In the genomic region with DNA sequence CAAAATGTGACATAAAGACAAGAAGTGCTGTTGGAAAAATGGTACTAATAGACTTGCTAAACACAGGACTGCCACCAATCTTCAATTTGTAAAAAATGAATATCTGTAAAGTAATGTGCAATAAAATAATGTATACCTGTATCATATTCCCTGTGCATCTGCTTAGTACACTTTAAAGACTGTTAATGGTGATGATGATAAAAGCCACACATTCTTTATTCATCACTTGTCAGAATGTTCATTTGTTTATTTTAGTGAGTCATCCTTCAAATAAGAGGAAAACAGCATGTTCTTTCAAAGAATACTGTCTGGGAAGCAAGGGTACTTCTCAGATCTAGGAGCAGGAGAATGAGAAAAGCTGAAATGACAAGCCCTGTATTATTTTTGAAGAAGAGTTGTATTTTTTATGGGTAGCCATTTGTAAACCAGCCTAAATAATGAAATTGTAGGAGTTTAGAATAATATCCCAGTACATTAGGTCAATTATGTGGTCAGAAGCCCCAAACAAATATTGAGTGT, we compare ENCODE assay signal across 10 cellular contexts.
DNase-seq lines count a peak whose midpoint lies in the region; ATAC-seq and TF ChIP-seq lines count a peak whose summit lies in the region.
"Had no signal": no experiment of that assay in that cellular context is flagged by ENCODE, and none has a peak within 500 bp of the region (broad histone marks: within the 10 kb centered on the region; RNA-seq: fewer than 3 reads in every experiment).

No MANE protein-coding gene starts in this region.

- H3K27ac ChIP-seq in OCI-LY7 (ENCODE audit: low read depth, low read length, poor library complexity, severe bottlenecking): no peak overlapping the region

- H2AFZ ChIP-seq in OCI-LY7 (ENCODE audit: low read length): no peak overlapping the region

- TF ChIP-seq CTCF in OCI-LY7 (conservative IDR thresholded peaks at IDR 0.05; ENCODE audit: low read length): no peak

- in situ Hi-C loops in HAP-1 (cut with MboI; ENCODE audit: low sequenced_read_pairs): no loop called here

- DNase-seq in NCI-H510A treated with DMSO at 0.1 percent for 48 hours (lab: John Stamatoyannopoulos, UW) (peak; percentile 26), NCI-H510A (lab: John Stamatoyannopoulos, UW) (no peak), OCI-LY7 (ENCODE audit: low spot score) (no peak), sciatic nerve (ENCODE audit: low spot score) (no peak), HAP-1 (ENCODE audit: low spot score in 2 of 2) (no peak)
- DNase-seq: NCI-H82 had no signal

- H3K4me3 ChIP-seq in OCI-LY7 (ENCODE audit: low read depth, low read length, poor library complexity, severe bottlenecking) (no peak overlapping the region), HAP-1 (no peak overlapping the region)
- H3K4me3 ChIP-seq: upper lobe of left lung had no signal

- intact Hi-C loops in OCI-LY7 (cut with micrococcal nuclease; ENCODE audit: unreplicated experiment) (no loop called here), sciatic nerve (cut with DNase I) (no loop called here)

- ATAC-seq in esophagus mucosa (peak; percentile 55), sciatic nerve (peak; percentile 62), GM19324 (IDR thresholded peaks at IDR 0.05; ENCODE audit: low FRiP score, unreplicated experiment) (no peak), GM18907 (IDR thresholded peaks at IDR 0.05; ENCODE audit: unreplicated experiment) (no peak)

- TSS peak; percentile 26 for BruUV-seq in OCI-LY7 (replicated peaks; lab: Mats Ljungman, UMichigan)

- no peaks in the 10 kb centered on the region for H3K27me3 ChIP-seq in HAP-1 (ENCODE audit: low read depth)
- H3K27me3 ChIP-seq: upper lobe of left lung had no signal

- H4K20me1 ChIP-seq in OCI-LY7 (ENCODE audit: insufficient read depth, low read length): no peaks in the 10 kb centered on the region

- peaks cover 9% of the 10 kb centered on the region for H3K36me3 ChIP-seq in OCI-LY7 (ENCODE audit: insufficient read depth, low read length)
- no peaks in the 10 kb centered on the region for H3K36me3 ChIP-seq in HAP-1 (replicated peaks)
- H3K36me3 ChIP-seq: upper lobe of left lung had no signal

- H3K9me3 ChIP-seq in OCI-LY7 (ENCODE audit: low read length) (no peaks in the 10 kb centered on the region), HAP-1 (no peaks in the 10 kb centered on the region; the same call in 1 of the 2 replicates)
- H3K9me3 ChIP-seq: upper lobe of left lung had no signal

- no peaks in the 10 kb centered on the region for H3K9me2 ChIP-seq in OCI-LY7 (ENCODE audit: insufficient read depth, low read length)

- H3K4me2 ChIP-seq in OCI-LY7 (ENCODE audit: low read length): no peak overlapping the region

- no peaks in the 10 kb centered on the region for H3K79me2 ChIP-seq in OCI-LY7 (ENCODE audit: insufficient read depth, low read depth, low read length)

- POLR2A ChIA-PET in OCI-LY7 (lab: Charles Lee): no interaction called here

- CTCF ChIA-PET in OCI-LY7 (lab: Charles Lee; ENCODE audit: unreplicated experiment): no interaction called here

- H3K4me1 ChIP-seq in OCI-LY7 (ENCODE audit: insufficient read depth, low read length, poor library complexity, severe bottlenecking) (no peaks in the 10 kb centered on the region), HAP-1 (no peaks in the 10 kb centered on the region)

Comparison
In these comparisons a context has a peak if more than half of its experiments do, and no peak if none do; other contexts are left out.
1. ATAC-seq: peak in esophagus mucosa (single experiment) and sciatic nerve (single experiment); none in GM19324 (single experiment) and GM18907 (single experiment).